14 cellular contexts compared by ENCODE assay signal in genomic region chr1:242225770-242226573, GRCh38.
DNase-seq lines count a peak whose midpoint lies in the region; ATAC-seq and TF ChIP-seq lines count a peak whose summit lies in the region.
"Had no signal": no experiment of that assay in that cellular context is flagged by ENCODE, and none has a peak within 500 bp of the region (broad histone marks: within the 10 kb centered on the region; RNA-seq: fewer than 3 reads in every experiment).

No MANE protein-coding gene starts in this region.

- POLR2A ChIA-PET in PC-3 (lab: Charles Lee; ENCODE audit: unreplicated experiment): interaction anchor here (0.6 kb wide), 2 partner anchors 634 to 1499 kb away, joined by 3 to 9 read pairs; no protein-coding TSS in a partner anchor
- POLR2A ChIA-PET in A673 (lab: Charles Lee; ENCODE audit: low non-redundant PET): no interaction called here

- H3K79me2 ChIP-seq in PC-3 (ENCODE audit: low read length): no peaks in the 10 kb centered on the region

- H3K36me3 ChIP-seq in PC-3 (ENCODE audit: low read depth, low read length) (no peaks in the 10 kb centered on the region), A673 (ENCODE audit: insufficient read depth, low read length, poor library complexity, severe bottlenecking) (no peaks in the 10 kb centered on the region)
- H3K36me3 ChIP-seq: upper lobe of right lung had no signal

- H3K9ac ChIP-seq in PC-3 (ENCODE audit: low read length): peak overlapping the region; percentile 83

- no peaks in the 10 kb centered on the region for H3K9me2 ChIP-seq in PC-3 (replicated peaks; ENCODE audit: low read length)

- H3K4me3 ChIP-seq in PC-3 (ENCODE audit: low read length) (peak overlapping the region; percentile 36), A673 (ENCODE audit: low read depth, low read length, poor library complexity, severe bottlenecking) (no peak overlapping the region)
- H3K4me3 ChIP-seq: upper lobe of right lung had no signal

- peaks cover 11% of the 10 kb centered on the region for H3F3A ChIP-seq in PC-3 (ENCODE audit: low read length, unreplicated experiment)

- H3K9me3 ChIP-seq in PC-3 (ENCODE audit: low read length) (no peaks in the 10 kb centered on the region), A673 (ENCODE audit: low read depth, low read length, poor library complexity, severe bottlenecking) (no peaks in the 10 kb centered on the region)
- H3K9me3 ChIP-seq: upper lobe of right lung had no signal

- in situ Hi-C loops in Caki2 (cut with HindIII; ENCODE audit: low pct_unique_long_range_greater_than_20kb, low sequenced_read_pairs): no loop called here

- intact Hi-C loops in PC-3 (cut with micrococcal nuclease) (loop anchor here (1.0 to 5.0 kb wide), 3 partner anchors 19 to 209 kb away; no protein-coding TSS in a partner anchor), A673 (cut with micrococcal nuclease; ENCODE audit: unreplicated experiment) (loop anchor here (10.0 kb wide), 1 partner anchor 649 kb away; no protein-coding TSS in a partner anchor)

- CTCF ChIA-PET in PC-3 (lab: Charles Lee): interaction anchor here (0.7 kb wide), 1 partner anchor 242 kb away, joined by 4 read pairs; no protein-coding TSS in a partner anchor
- CTCF ChIA-PET in A673 (lab: Charles Lee): no interaction called here

- no peaks in the 10 kb centered on the region for H4K20me1 ChIP-seq in PC-3 (ENCODE audit: low read length)

- TF ChIP-seq CTCF in PC-3 (conservative IDR thresholded peaks at IDR 0.05; ENCODE audit: low read depth, low read length) (no peak), A673 (conservative IDR thresholded peaks at IDR 0.05; ENCODE audit: low read depth, low read length) (no peak)

- ATAC-seq in GM19351 (IDR thresholded peaks at IDR 0.05; ENCODE audit: unreplicated experiment): peak; percentile 86
- ATAC-seq in HG03025 (IDR thresholded peaks at IDR 0.05; ENCODE audit: low FRiP score, unreplicated experiment): peak; percentile 56
- ATAC-seq in PC-3: peak; percentile 91
- ATAC-seq: upper lobe of right lung had no signal

- H2AFZ ChIP-seq in PC-3 (ENCODE audit: low read length): peak overlapping the region; percentile 18

- no TSS peak for BruUV-seq in PC-3 (replicated peaks; lab: Mats Ljungman, UMichigan)
- BruUV-seq in A673 (replicated peaks; lab: Mats Ljungman, UMichigan): no TSS peak

- H3K4me1 ChIP-seq in PC-3 (ENCODE audit: insufficient read depth, low read length) (peaks cover 48% of the 10 kb centered on the region), A673 (ENCODE audit: insufficient read depth, low read length, poor library complexity, severe bottlenecking) (peaks cover 5% of the 10 kb centered on the region)
- H3K4me1 ChIP-seq: upper lobe of right lung had no signal

- H3K27ac ChIP-seq in PC-3 (ENCODE audit: low read length): peak overlapping the region; percentile 95
- no peak overlapping the region for H3K27ac ChIP-seq in A673 (ENCODE audit: low read depth, low read length, poor library complexity, severe bottlenecking)
- H3K27ac ChIP-seq: upper lobe of right lung had no signal

- peak overlapping the region; percentile 73 for H3K4me2 ChIP-seq in PC-3 (ENCODE audit: low read length)

- DNase-seq in Caki2 (ENCODE audit: low read depth) (peak; percentile 45), PC-3 (peak; percentile 100), NCI-H524 (lab: John Stamatoyannopoulos, UW) (no peak), ureter (ENCODE audit: low spot score) (no peak), NCI-H748 treated with DMSO at 0.1 percent for 48 hours (lab: John Stamatoyannopoulos, UW) (no peak), A673 (ENCODE audit: low spot score) (no peak)
- DNase-seq: activated CD8-positive, alpha-beta memory T cell treated with anti-CD3 and anti-CD28 coated beads for 24 hours; activated naive CD4-positive, alpha-beta T cell treated with Interleukin-2 at 50 U/mL for 16 hours; DMS53; mesendoderm; NCI-H1930; upper lobe of right lung had no signal

- H3K27me3 ChIP-seq in PC-3 (ENCODE audit: low read length) (no peaks in the 10 kb centered on the region), A673 (replicated peaks; ENCODE audit: insufficient read depth, low read depth, low read length, poor library complexity) (no peaks in the 10 kb centered on the region)
- H3K27me3 ChIP-seq: upper lobe of right lung had no signal

Comparison
In these comparisons a context has a peak if more than half of its experiments do, and no peak if none do; other contexts are left out.
1. DNase-seq: peak in Caki2 (single experiment) and PC-3 (single experiment); none in NCI-H524 (0 of 2), ureter (single experiment), NCI-H748 treated with DMSO at 0.1 percent for 48 hours (single experiment) and A673 (single experiment).
2. Peak in every context shown above with its lines, with median percentiles within 50 percentile points of each other: ATAC-seq.